In the genomic region with DNA sequence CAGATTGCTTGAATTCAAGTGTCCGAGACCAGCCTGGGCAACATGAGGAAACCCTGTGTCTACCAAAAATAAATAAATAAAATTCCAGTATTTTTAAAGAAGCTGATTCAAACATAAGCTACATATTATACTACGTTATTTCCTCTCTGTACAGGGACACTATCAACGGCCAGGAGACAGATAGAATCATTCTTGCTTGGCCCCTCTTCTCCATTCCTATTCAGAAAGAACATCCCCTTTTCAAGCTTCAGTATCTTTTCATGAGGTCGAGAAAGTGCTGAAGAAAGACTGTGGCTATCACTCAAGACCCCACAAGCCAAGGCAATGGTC, we compare ENCODE assay signal across 8 cellular contexts. TPM values are rescaled to one million over a fixed set of nuclear protein-coding genes. Genes with fewer than 3 reads are reported as not detected.
DNase-seq lines count a peak whose midpoint lies in the region; ATAC-seq and TF ChIP-seq lines count a peak whose summit lies in the region.

No MANE protein-coding gene starts in this region.

- no peaks in the 10 kb centered on the region for H3K9me3 ChIP-seq in skeletal muscle satellite cell (replicated peaks; ENCODE audit: low read length)

- CTCF ChIA-PET in RWPE1 (lab: Yijun Ruan, JAX), result interaction anchor here (0.8 to 1.1 kb wide), 2 partner anchors 10 to 107 kb away, joined by 3 read pairs; no protein-coding TSS in a partner anchor

- POLR2A ChIA-PET in RWPE1 (lab: Yijun Ruan, JAX; ENCODE audit: low non-redundant PET), result interaction anchor here (0.6 kb wide), 2 partner anchors 14 to 1249 kb away, joined by 3 to 7 read pairs; no protein-coding TSS in a partner anchor

- H3K27me3 ChIP-seq in skeletal muscle satellite cell (ENCODE audit: control insufficient read depth, insufficient read depth, low read length), result no peaks in the 10 kb centered on the region

- peak overlapping the region; percentile 86 for H3K4me2 ChIP-seq in skeletal muscle satellite cell (ENCODE audit: low read length)

- H3K4me3 ChIP-seq in fibroblast of pulmonary artery (replicated peaks; ENCODE audit: low read depth, low read length) (peak overlapping the region; percentile 82), skeletal muscle satellite cell (ENCODE audit: low read length) (peak overlapping the region; percentile 89)

- no peak for DNase-seq in RWPE1 (ENCODE audit: low spot score)
- no peak for DNase-seq in fibroblast of pulmonary artery (ENCODE audit: low read depth)
- no peak for DNase-seq in NCI-H345 (lab: John Stamatoyannopoulos, UW)
- DNase-seq in iPS-NIHi7 (ENCODE audit: extremely low spot score), result no peak
- no peak for DNase-seq in pons (ENCODE audit: low spot score)

- H3K27ac ChIP-seq in C4-2B (peak overlapping the region; percentile 99), RWPE1 (peak overlapping the region; percentile 95)

- peak; percentile 11 for ATAC-seq in GM21619 (IDR thresholded peaks at IDR 0.05; ENCODE audit: unreplicated experiment)

- peak overlapping the region; percentile 92 for H3K9ac ChIP-seq in skeletal muscle satellite cell (ENCODE audit: low read depth, low read length)

- peaks cover 25% of the 10 kb centered on the region for H3K4me1 ChIP-seq in skeletal muscle satellite cell (ENCODE audit: control insufficient read depth, insufficient read depth, low read length)

- no peaks in the 10 kb centered on the region for H3K36me3 ChIP-seq in skeletal muscle satellite cell (ENCODE audit: insufficient read depth, low read length)

- peak; percentile 63 for TF ChIP-seq CTCF in C4-2B (conservative IDR thresholded peaks at IDR 0.05)
- no peak; the same call in none of the 2 replicates for TF ChIP-seq CTCF in RWPE1 (conservative IDR thresholded peaks at IDR 0.05; ENCODE audit: low read depth)
- no peak for TF ChIP-seq CTCF in fibroblast of pulmonary artery (IDR thresholded peaks at IDR 0.05; ENCODE audit: low read length, missing control alignments)

RNA-seq across cellular contexts. Expression of a gene that starts 0.3 kb away (rescaled TPM):
- total RNA-seq in skeletal muscle satellite cell (2012; rRNA removed), result 41.3 and 56.5 TPM in 2 replicates
